In the genomic region with DNA sequence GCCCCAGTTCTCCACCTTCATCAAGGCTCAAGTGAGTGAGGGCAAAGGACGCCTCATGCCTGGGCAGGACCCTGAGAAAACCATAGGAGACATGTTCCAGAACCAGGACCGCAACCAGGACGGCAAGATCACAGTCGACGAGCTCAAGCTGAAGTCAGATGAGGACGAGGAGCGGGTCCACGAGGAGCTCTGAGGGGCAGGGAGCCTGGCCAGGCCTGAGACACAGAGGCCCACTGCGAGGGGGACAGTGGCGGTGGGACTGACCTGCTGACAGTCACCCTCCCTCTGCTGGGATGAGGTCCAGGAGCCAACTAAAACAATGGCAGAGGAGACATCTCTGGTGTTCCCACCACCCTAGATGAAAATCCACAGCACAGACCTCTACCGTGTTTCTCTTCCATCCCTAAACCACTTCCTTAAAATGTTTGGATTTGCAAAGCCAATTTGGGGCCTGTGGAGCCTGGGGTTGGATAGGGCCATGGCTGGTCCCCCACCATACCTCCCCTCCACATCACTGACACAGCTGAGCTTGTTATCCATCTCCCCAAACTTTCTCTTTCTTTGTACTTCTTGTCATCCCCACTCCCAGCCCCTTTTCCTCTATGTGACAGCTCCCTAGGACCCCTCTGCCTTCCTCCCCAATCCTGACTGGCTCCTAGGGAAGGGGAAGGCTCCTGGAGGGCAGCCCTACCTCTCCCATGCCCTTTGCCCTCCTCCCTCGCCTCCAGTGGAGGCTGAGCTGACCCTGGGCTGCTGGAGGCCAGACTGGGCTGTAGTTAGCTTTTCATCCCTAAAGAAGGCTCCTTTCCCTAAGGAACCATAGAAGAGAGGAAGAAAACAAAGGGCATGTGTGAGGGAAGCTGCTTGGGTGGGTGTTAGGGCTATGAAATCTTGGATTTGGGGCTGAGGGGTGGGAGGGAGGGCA, we compare ENCODE assay signal across 17 cellular contexts. TPM values are rescaled to one million over a fixed set of nuclear protein-coding genes. Genes with fewer than 3 reads are reported as not detected.
DNase-seq lines count a peak whose midpoint lies in the region; ATAC-seq, FAIRE-seq and TF ChIP-seq lines count a peak whose summit lies in the region.
"Had no signal": no experiment of that assay in that cellular context is flagged by ENCODE, and none has a peak within 500 bp of the region (broad histone marks: within the 10 kb centered on the region; RNA-seq: fewer than 3 reads in every experiment).

No MANE protein-coding gene starts in this region.

- no peaks in the 10 kb centered on the region for H3K9me3 Mint-ChIP-seq in activated naive CD4-positive, alpha-beta T cell treated with anti-CD3 and anti-CD28 coated beads, Interleukin-2, amount 50 U/mL, for 72 hours
- no peaks in the 10 kb centered on the region for H3K9me3 Mint-ChIP-seq in osteocyte (ENCODE audit: unreplicated experiment)

- H3K36me3 Mint-ChIP-seq in activated naive CD4-positive, alpha-beta T cell treated with anti-CD3 and anti-CD28 coated beads, Interleukin-2, amount 50 U/mL, for 72 hours: no peaks in the 10 kb centered on the region
- peaks cover 12% of the 10 kb centered on the region for H3K36me3 Mint-ChIP-seq in osteocyte (ENCODE audit: unreplicated experiment)

- intact Hi-C loops in endothelial cell of umbilical vein (cut with micrococcal nuclease): no loop called here

- dilution Hi-C loops in endothelial cell of umbilical vein (cut with MboI; ENCODE audit: extremely low pct_ligation_motif_present, low sequenced_read_pairs): no loop called here

- no peak overlapping the region for H3K4me3 ChIP-seq in RWPE2 (ENCODE audit: severe bottlenecking)
- no peak overlapping the region for H3K4me3 ChIP-seq in endothelial cell of umbilical vein (replicated peaks in 1 of 3; ENCODE audit: insufficient read depth in 1 of 3, low read depth in 1 of 3, low read length in 3 of 3)
- H3K4me3 ChIP-seq: HAP-1 had no signal

- POLR2A ChIA-PET in endothelial cell of umbilical vein (lab: Charles Lee): interaction anchor here (0.5 kb wide), 1 partner anchor 58 kb away, joined by 4 read pairs; no protein-coding TSS in a partner anchor

- no peaks in the 10 kb centered on the region for H3K9me1 ChIP-seq in endothelial cell of umbilical vein (replicated peaks; ENCODE audit: control insufficient read depth, extremely low read depth, insufficient read depth, low read length)

- H2AFZ ChIP-seq in endothelial cell of umbilical vein (ENCODE audit: low read depth, low read length): no peak overlapping the region

- no peak overlapping the region for H3K4me2 ChIP-seq in endothelial cell of umbilical vein (ENCODE audit: insufficient read depth, low read length)

- no peak for ATAC-seq in activated naive CD4-positive, alpha-beta T cell treated with anti-CD3 and anti-CD28 coated beads, Interleukin-2, amount 50 U/mL, for 72 hours
- 0 out of 3 replicates have a peak, but pooled peaks have one; percentile 3 for ATAC-seq in RWPE2 (ENCODE audit: low read depth)

- peak; percentile 28 for TF ChIP-seq POLR2A in endothelial cell of umbilical vein (IDR thresholded peaks at IDR 0.05; ENCODE audit: low read depth, low read length)

- H4K20me1 ChIP-seq in endothelial cell of umbilical vein (replicated peaks; ENCODE audit: control insufficient read depth, extremely low read depth, insufficient read depth, low read length): no peaks in the 10 kb centered on the region

- DNase-seq in activated naive CD4-positive, alpha-beta T cell treated with anti-CD3 and anti-CD28 coated beads, Interleukin-2, amount 50 U/mL, for 72 hours (ENCODE audit: low spot score in 2 of 2): no peak
- DNase-seq in activated naive CD4-positive, alpha-beta T cell treated with anti-CD3 and anti-CD28 coated beads, Interleukin-2, amount 50 U/mL, for 16 hours: no peak
- DNase-seq in RWPE2 (ENCODE audit: low spot score): no peak
- no peak for DNase-seq in endothelial cell of umbilical vein (ENCODE audit: low read depth, low spot score)
- DNase-seq in osteocyte (ENCODE audit: extremely low spot score, unreplicated experiment): no peak
- DNase-seq in stimulated activated CD4-positive, alpha-beta T cell treated with anti-CD3 and anti-CD28 coated beads, Interleukin-1b, Interleukin-23, amount 100 ng/mL, for 48 hours: no peak
- no peak for DNase-seq in AG08395 (ENCODE audit: low spot score)
- DNase-seq in NCI-H2029 (lab: John Stamatoyannopoulos, UW): no peak
- DNase-seq: DMS153, NCI-H1048, NCI-H2107, NCI-H748 treated with DMSO at 0.1 percent for 48 hours had no signal

- TF ChIP-seq CTCF in RWPE2 (IDR thresholded peaks at IDR 0.05; ENCODE audit: poor library complexity, severe bottlenecking) (no peak), endothelial cell of umbilical vein (IDR thresholded peaks at IDR 0.05; ENCODE audit: extremely low read depth in 1 of 2, insufficient read depth in 1 of 2, low read depth in 1 of 2, low read length in 2 of 2) (no peak), osteocyte (IDR thresholded peaks at IDR 0.05) (no peak)

- CTCF ChIA-PET in endothelial cell of umbilical vein (lab: Charles Lee): interaction anchor here (0.9 to 1.1 kb wide), 3 partner anchors 11 to 43 kb away, joined by 3 read pairs; a partner anchor contains a TSS

- no peaks in the 10 kb centered on the region for H3K27me3 Mint-ChIP-seq in osteocyte (ENCODE audit: unreplicated experiment)

- no peaks in the 10 kb centered on the region for H3K27me3 ChIP-seq in RWPE2 (ENCODE audit: insufficient read depth, poor library complexity, severe bottlenecking)
- H3K27me3 ChIP-seq in endothelial cell of umbilical vein (ENCODE audit: control insufficient read depth in 2 of 2, insufficient read depth in 2 of 2, low read length in 2 of 2): no peaks in the 10 kb centered on the region

- H3K4me1 ChIP-seq in RWPE2 (ENCODE audit: insufficient read depth, poor library complexity, severe bottlenecking) (no peaks in the 10 kb centered on the region), endothelial cell of umbilical vein (ENCODE audit: control insufficient read depth, extremely low read depth, insufficient read depth, low read length) (no peaks in the 10 kb centered on the region)
- H3K4me1 ChIP-seq: HAP-1 had no signal

- no peak for FAIRE-seq in endothelial cell of umbilical vein (lab: Jason Lieb, UNC)
- FAIRE-seq: RCC 7860 had no signal

- H3K27ac Mint-ChIP-seq in activated naive CD4-positive, alpha-beta T cell treated with anti-CD3 and anti-CD28 coated beads, Interleukin-2, amount 50 U/mL, for 72 hours: peak overlapping the region; percentile 16 to 55
- H3K27ac Mint-ChIP-seq in osteocyte (ENCODE audit: unreplicated experiment): peak overlapping the region; percentile 28

- H3K9me3 ChIP-seq in RWPE2 (ENCODE audit: severe bottlenecking) (no peaks in the 10 kb centered on the region), endothelial cell of umbilical vein (replicated peaks; ENCODE audit: control insufficient read depth, insufficient read depth, low read length) (no peaks in the 10 kb centered on the region)
- H3K9me3 ChIP-seq: HAP-1 had no signal

- H3K27ac ChIP-seq in RWPE2 (ENCODE audit: poor library complexity, severe bottlenecking) (no peak overlapping the region), endothelial cell of umbilical vein (ENCODE audit: insufficient read depth, low read depth, low read length) (no peak overlapping the region)
- H3K27ac ChIP-seq: 22Rv1, C4-2B had no signal

- no peak overlapping the region for H3K9ac ChIP-seq in endothelial cell of umbilical vein (replicated peaks; ENCODE audit: extremely low read depth, insufficient read depth, low read length)

- H3K79me2 ChIP-seq in endothelial cell of umbilical vein (ENCODE audit: control insufficient read depth, insufficient read depth, low read length): no peaks in the 10 kb centered on the region

- BruUV-seq in endothelial cell of umbilical vein (replicated peaks; lab: Mats Ljungman, UMichigan): TSS peak; percentile 62

- H3K36me3 ChIP-seq in RWPE2 (ENCODE audit: low read depth) (peaks cover 42% of the 10 kb centered on the region), endothelial cell of umbilical vein (ENCODE audit: control insufficient read depth in 2 of 2, extremely low read depth in 1 of 2, insufficient read depth in 2 of 2, low read length in 2 of 2) (peaks cover 3 to 33% of the 10 kb centered on the region in 2 experiments)

- H3K4me3 Mint-ChIP-seq in osteocyte (ENCODE audit: unreplicated experiment): no peak overlapping the region

- H3K4me1 Mint-ChIP-seq in osteocyte (ENCODE audit: unreplicated experiment): no peaks in the 10 kb centered on the region

RNA-seq across cellular contexts. Expression of a gene that starts 9.7 kb away (rescaled TPM):
- total RNA-seq in activated naive CD4-positive, alpha-beta T cell treated with anti-CD3 and anti-CD28 coated beads, Interleukin-2, amount 50 U/mL, for 72 hours: under 1 TPM in 1 of 2 donors, not detected in 1; 0.47 TPM
- total RNA-seq in endothelial cell of umbilical vein (163 and 168 TPM in 2 replicates), osteocyte (408 and 426 TPM in 2 replicates)
- 377 and 431 TPM in 2 replicates for polyA plus RNA-seq in endothelial cell of umbilical vein
- polyA plus RNA-seq in endothelial cell of umbilical vein (2011; cell fraction: cytosol; rRNA removed): 210 and 266 TPM in 2 replicates
- 701 and 710 TPM in 2 replicates for polyA plus RNA-seq in endothelial cell of umbilical vein (2011; cell fraction: nucleus; rRNA removed)
- 227 and 335 TPM in 2 replicates for polyA plus RNA-seq in endothelial cell of umbilical vein (2012)
- 162 and 168 TPM in 2 replicates for polyA minus RNA-seq in endothelial cell of umbilical vein
- 86.1 TPM for polyA minus RNA-seq in endothelial cell of umbilical vein (2011; cell fraction: cytosol; rRNA and poly(A)+ RNA removed)
- polyA minus RNA-seq in endothelial cell of umbilical vein (2011; cell fraction: nucleus; rRNA and poly(A)+ RNA removed): 97.3 and 130 TPM in 2 replicates

RNA-seq across cellular contexts. Expression of a gene that starts 10.7 kb away (rescaled TPM):
- 1 to 10 TPM; 1.1 to 1.8 TPM for total RNA-seq in activated naive CD4-positive, alpha-beta T cell treated with anti-CD3 and anti-CD28 coated beads, Interleukin-2, amount 50 U/mL, for 72 hours
- 37.1 and 39.2 TPM in 2 replicates for total RNA-seq in endothelial cell of umbilical vein
- polyA plus RNA-seq in endothelial cell of umbilical vein: 57.3 and 58.3 TPM in 2 replicates
- polyA plus RNA-seq in endothelial cell of umbilical vein (2011; cell fraction: cytosol; rRNA removed): 38.0 and 49.5 TPM in 2 replicates
- 18.8 and 20.8 TPM in 2 replicates for polyA plus RNA-seq in endothelial cell of umbilical vein (2011; cell fraction: nucleus; rRNA removed)
- 30.9 and 49.7 TPM in 2 replicates for polyA plus RNA-seq in endothelial cell of umbilical vein (2012)
- polyA minus RNA-seq in endothelial cell of umbilical vein: 23.4 and 31.7 TPM in 2 replicates
- polyA minus RNA-seq in endothelial cell of umbilical vein (2011; cell fraction: cytosol; rRNA and poly(A)+ RNA removed): 31.0 TPM
- 12.2 and 12.6 TPM in 2 replicates for polyA minus RNA-seq in endothelial cell of umbilical vein (2011; cell fraction: nucleus; rRNA and poly(A)+ RNA removed)
- total RNA-seq in osteocyte: 67.8 and 72.8 TPM in 2 replicates

RNA-seq across cellular contexts. Expression of a gene that starts 13.6 kb away (rescaled TPM):
- 10 to 100 TPM; 52.4 to 62.1 TPM for total RNA-seq in activated naive CD4-positive, alpha-beta T cell treated with anti-CD3 and anti-CD28 coated beads, Interleukin-2, amount 50 U/mL, for 72 hours
- total RNA-seq in endothelial cell of umbilical vein: 57.4 and 67.3 TPM in 2 replicates
- 75.5 and 92.5 TPM in 2 replicates for polyA plus RNA-seq in endothelial cell of umbilical vein
- 80.0 and 90.6 TPM in 2 replicates for polyA plus RNA-seq in endothelial cell of umbilical vein (2011; cell fraction: cytosol; rRNA removed)
- 84.8 and 107 TPM in 2 replicates for polyA plus RNA-seq in endothelial cell of umbilical vein (2011; cell fraction: nucleus; rRNA removed)
- polyA plus RNA-seq in endothelial cell of umbilical vein (2012): 89.8 and 107 TPM in 2 replicates
- 53.4 and 54.1 TPM in 2 replicates for polyA minus RNA-seq in endothelial cell of umbilical vein
- polyA minus RNA-seq in endothelial cell of umbilical vein (2011; cell fraction: cytosol; rRNA and poly(A)+ RNA removed): 23.6 TPM
- 23.1 and 30.6 TPM in 2 replicates for polyA minus RNA-seq in endothelial cell of umbilical vein (2011; cell fraction: nucleus; rRNA and poly(A)+ RNA removed)
- 58.9 and 63.6 TPM in 2 replicates for total RNA-seq in osteocyte

RNA-seq across cellular contexts. Expression of a gene that starts 15.1 kb away (rescaled TPM):
- under 1 TPM; 0.12 to 0.14 TPM for total RNA-seq in activated naive CD4-positive, alpha-beta T cell treated with anti-CD3 and anti-CD28 coated beads, Interleukin-2, amount 50 U/mL, for 72 hours
- total RNA-seq in endothelial cell of umbilical vein: not detected in 2 replicates
- polyA plus RNA-seq in endothelial cell of umbilical vein: 0.10 TPM in 1 of 2 replicates, not detected in the other
- polyA plus RNA-seq in endothelial cell of umbilical vein (2011; cell fraction: cytosol; rRNA removed): 0.03 and 0.04 TPM in 2 replicates
- 0.29 TPM in 1 of 2 replicates, not detected in the other for polyA plus RNA-seq in endothelial cell of umbilical vein (2011; cell fraction: nucleus; rRNA removed)
- polyA plus RNA-seq in endothelial cell of umbilical vein (2012): not detected in 2 replicates
- 0.12 TPM in 1 of 2 replicates, not detected in the other for polyA minus RNA-seq in endothelial cell of umbilical vein
- polyA minus RNA-seq in endothelial cell of umbilical vein (2011; cell fraction: cytosol; rRNA and poly(A)+ RNA removed): not detected
- not detected in 2 replicates for polyA minus RNA-seq in endothelial cell of umbilical vein (2011; cell fraction: nucleus; rRNA and poly(A)+ RNA removed)
- total RNA-seq in osteocyte: not detected in 2 replicates
- total RNA-seq: HT1080 had no signal

RNA-seq across cellular contexts. Expression of a gene that starts 36.0 kb away (rescaled TPM):
- total RNA-seq in activated naive CD4-positive, alpha-beta T cell treated with anti-CD3 and anti-CD28 coated beads, Interleukin-2, amount 50 U/mL, for 72 hours: under 1 TPM; 0.39 to 0.72 TPM
- total RNA-seq in endothelial cell of umbilical vein (170 and 171 TPM in 2 replicates), osteocyte (79.8 and 92.6 TPM in 2 replicates)
- 98.0 and 100 TPM in 2 replicates for polyA plus RNA-seq in endothelial cell of umbilical vein
- polyA plus RNA-seq in endothelial cell of umbilical vein (2011; cell fraction: cytosol; rRNA removed): 72.7 and 86.1 TPM in 2 replicates
- 60.0 and 77.0 TPM in 2 replicates for polyA plus RNA-seq in endothelial cell of umbilical vein (2011; cell fraction: nucleus; rRNA removed)
- 69.4 and 88.4 TPM in 2 replicates for polyA plus RNA-seq in endothelial cell of umbilical vein (2012)
- 69.0 and 85.2 TPM in 2 replicates for polyA minus RNA-seq in endothelial cell of umbilical vein
- 66.7 TPM for polyA minus RNA-seq in endothelial cell of umbilical vein (2011; cell fraction: cytosol; rRNA and poly(A)+ RNA removed)
- 51.8 and 89.1 TPM in 2 replicates for polyA minus RNA-seq in endothelial cell of umbilical vein (2011; cell fraction: nucleus; rRNA and poly(A)+ RNA removed)

Comparison
In these comparisons a context has a peak if more than half of its experiments do, and no peak if none do; other contexts are left out.
1. RNA of a gene that starts 9.7 kb away (total RNA-seq): 408 to 426 TPM in osteocyte and 163 to 168 TPM in endothelial cell of umbilical vein; 0.47 TPM in activated naive CD4-positive, alpha-beta T cell treated with anti-CD3 and anti-CD28 coated beads, Interleukin-2, amount 50 U/mL, for 72 hours; every median in the first group is over 100 times any median in the second.
2. RNA of a gene that starts 10.7 kb away (total RNA-seq): 67.8 to 72.8 TPM in osteocyte and 37.1 to 39.2 TPM in endothelial cell of umbilical vein; 1.1 to 1.8 TPM in activated naive CD4-positive, alpha-beta T cell treated with anti-CD3 and anti-CD28 coated beads, Interleukin-2, amount 50 U/mL, for 72 hours; every median in the first group is over 10 times any median in the second.